ENCODE assay signal across 9 cellular contexts in the genomic region with DNA sequence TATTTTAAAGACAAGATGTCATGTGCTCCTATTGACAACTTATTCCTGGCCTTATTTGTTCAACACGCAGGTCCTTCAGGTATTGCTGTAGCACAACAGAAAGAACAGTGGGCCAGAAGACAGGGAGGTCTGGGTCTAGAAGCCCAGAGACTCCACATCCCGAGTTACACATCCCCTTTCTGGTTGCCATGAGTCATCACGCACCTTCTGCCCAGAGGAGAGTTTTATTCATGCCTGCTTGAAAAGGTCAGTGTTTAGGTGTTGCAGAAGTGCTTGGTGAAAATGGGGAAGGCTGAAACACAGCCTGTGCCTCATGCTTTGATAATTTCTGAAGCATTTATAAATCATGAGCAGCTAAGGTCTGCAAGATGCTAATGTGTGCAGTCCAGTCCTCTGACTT.
DNase-seq lines count a peak whose midpoint lies in the region; ATAC-seq and TF ChIP-seq lines count a peak whose summit lies in the region.
"Had no signal": no experiment of that assay in that cellular context is flagged by ENCODE, and none has a peak within 500 bp of the region (broad histone marks: within the 10 kb centered on the region; RNA-seq: fewer than 3 reads in every experiment).

No MANE protein-coding gene starts in this region.

- H3K27me3 ChIP-seq in Karpas-422 (ENCODE audit: low read length) (no peaks in the 10 kb centered on the region), tibial artery (no peaks in the 10 kb centered on the region)

- DNase-seq in Karpas-422 = peak; percentile 60
- DNase-seq in islet precursor cell = peak; percentile 81
- no peak for DNase-seq in ecto neural progenitor cell (ENCODE audit: low spot score)
- DNase-seq in OCI-M1 (lab: John Stamatoyannopoulos, UW) = no peak
- no peak for DNase-seq in tibial artery
- DNase-seq in NCI-H526 treated with DMSO at 0.1 percent for 48 hours (lab: John Stamatoyannopoulos, UW) = no peak
- DNase-seq: activated naive CD4-positive, alpha-beta T cell had no signal

- intact Hi-C loops in tibial artery (cut with DNase I; ENCODE audit: low total_unique reads) = no loop called here

- H3K36me3 ChIP-seq in Karpas-422 (ENCODE audit: insufficient read depth, low read length) (no peaks in the 10 kb centered on the region), tibial artery (no peaks in the 10 kb centered on the region)

- H3K4me3 ChIP-seq in Karpas-422 (ENCODE audit: low read length) (no peak overlapping the region), tibial artery (no peak overlapping the region)

- TF ChIP-seq CTCF in tibial artery (IDR thresholded peaks at IDR 0.05) = no peak

- no peaks in the 10 kb centered on the region for H3K79me2 ChIP-seq in Karpas-422 (ENCODE audit: low read length)

- H3K4me2 ChIP-seq in Karpas-422 (ENCODE audit: low read depth, low read length, poor library complexity, severe bottlenecking) = peak overlapping the region; percentile 21

- H3K9ac ChIP-seq in Karpas-422 (ENCODE audit: low read length) = no peak overlapping the region

- H3K4me1 ChIP-seq in Karpas-422 (ENCODE audit: low read length) (peaks cover 25% of the 10 kb centered on the region), tibial artery (peaks cover 0 to 32% (median 11%) of the 10 kb centered on the region in 4 donors)

- H3K9me2 ChIP-seq in Karpas-422 (replicated peaks; ENCODE audit: insufficient read depth, low read length) = no peaks in the 10 kb centered on the region

- peak overlapping the region; percentile 17; the same call in 1 of the 2 replicates for H2AFZ ChIP-seq in Karpas-422 (ENCODE audit: low read length)

- ATAC-seq in GM18867 (IDR thresholded peaks at IDR 0.05; ENCODE audit: unreplicated experiment) = peak; percentile 84
- ATAC-seq in GM21825 (IDR thresholded peaks at IDR 0.05; ENCODE audit: unreplicated experiment) = peak; percentile 88

- H3K9me3 ChIP-seq in Karpas-422 (ENCODE audit: low read length) = no peaks in the 10 kb centered on the region
- H3K9me3 ChIP-seq in tibial artery = no peaks in the 10 kb centered on the region

- 0 out of 2 replicates have a peak overlapping the region, but pooled peaks have one; percentile 14 for H3K27ac ChIP-seq in Karpas-422 (ENCODE audit: low read length)
- H3K27ac ChIP-seq in tibial artery = no peak overlapping the region

- H4K20me1 ChIP-seq in Karpas-422 (ENCODE audit: insufficient read depth, low read depth, low read length) = no peaks in the 10 kb centered on the region

Comparison
In these comparisons a context has a peak if more than half of its experiments do, and no peak if none do; other contexts are left out.
1. DNase-seq: peak in Karpas-422 (single experiment) and islet precursor cell (single experiment); none in ecto neural progenitor cell (single experiment), OCI-M1 (single experiment), tibial artery (0 of 2) and NCI-H526 treated with DMSO at 0.1 percent for 48 hours (single experiment).